In the genomic region with DNA sequence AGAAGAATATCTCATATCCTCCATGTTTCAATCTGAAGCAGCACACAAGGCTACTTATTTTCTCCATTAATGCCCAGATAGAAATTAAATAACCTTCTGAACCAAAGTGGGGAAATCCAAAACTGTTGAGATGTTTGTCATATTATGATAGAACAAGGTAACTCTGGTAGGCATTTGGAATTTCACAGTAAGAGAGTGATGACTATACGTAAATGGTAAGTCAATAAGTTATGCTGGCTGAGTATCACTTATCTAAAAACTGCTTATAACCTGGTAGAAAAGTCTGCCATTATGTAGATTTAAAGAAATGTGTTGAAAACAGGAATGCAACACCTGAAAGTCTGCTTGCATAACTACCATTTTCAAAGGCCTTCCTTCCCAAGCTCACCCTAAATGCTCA, we compare ENCODE assay signal across 26 cellular contexts. TPM values are rescaled to one million over a fixed set of nuclear protein-coding genes. Genes with fewer than 3 reads are reported as not detected.
DNase-seq lines count a peak whose midpoint lies in the region; FAIRE-seq and TF ChIP-seq lines count a peak whose summit lies in the region.
"Had no signal": no experiment of that assay in that cellular context is flagged by ENCODE, and none has a peak within 500 bp of the region (broad histone marks: within the 10 kb centered on the region; RNA-seq: fewer than 3 reads in every experiment).

No MANE protein-coding gene starts in this region.

- H3K79me1 ChIP-seq in mesendoderm (ENCODE audit: low read length) = no peaks in the 10 kb centered on the region

- no peak overlapping the region for H3K56ac ChIP-seq in mesendoderm (ENCODE audit: low read length)

- H3K27ac ChIP-seq in endodermal cell (ENCODE audit: low read depth, low read length) = no peak overlapping the region
- H3K27ac ChIP-seq in mesendoderm (ENCODE audit: low read depth, low read length) = no peak overlapping the region
- no peak overlapping the region for H3K27ac ChIP-seq in SK-N-SH (ENCODE audit: low read depth in 2 of 2, low read length in 1 of 2)
- H3K27ac ChIP-seq: A549; BLaER1 treated with 17β-estradiol and CSF1 and Interleukin-3, amounts not matched to agents 10 nM and 100 nM had no signal

- H3K4me1 ChIP-seq in endodermal cell (ENCODE audit: control insufficient read depth, insufficient read depth, low read length) (no peaks in the 10 kb centered on the region), mesendoderm (ENCODE audit: control insufficient read depth, low read depth, low read length) (peaks cover 3% of the 10 kb centered on the region), SK-N-SH (ENCODE audit: control insufficient read depth in 1 of 2, insufficient read depth in 2 of 2, low read depth in 1 of 2, low read length in 1 of 2) (peaks cover 0 to 6% of the 10 kb centered on the region in 2 experiments; a peak in 2 of 4 replicates)
- H3K4me1 ChIP-seq: BE2C; BLaER1 treated with 17β-estradiol and CSF1 and Interleukin-3, amounts not matched to agents 10 nM and 100 nM had no signal

- H3K4me3 ChIP-seq in endodermal cell (ENCODE audit: low read length) = no peak overlapping the region
- H3K4me3 ChIP-seq in mesendoderm (ENCODE audit: low read length) = no peak overlapping the region
- H3K4me3 ChIP-seq in SK-N-SH (ENCODE audit: low read depth in 2 of 2, low read length in 1 of 2) = no peak overlapping the region
- no peak overlapping the region for H3K4me3 ChIP-seq in MG63
- H3K4me3 ChIP-seq: A549; BLaER1 treated with 17β-estradiol and CSF1 and Interleukin-3, amounts not matched to agents 10 nM and 100 nM; GM12878 had no signal

- H3K9me2 ChIP-seq in SK-N-SH = no peaks in the 10 kb centered on the region

- no peaks in the 10 kb centered on the region for H3K9me3 ChIP-seq in endodermal cell (ENCODE audit: control insufficient read depth, low read length)
- H3K9me3 ChIP-seq in SK-N-SH = no peaks in the 10 kb centered on the region
- no peaks in the 10 kb centered on the region for H3K9me3 ChIP-seq in MG63
- H3K9me3 ChIP-seq: A549, BE2C had no signal

- no peak overlapping the region for H3K9ac ChIP-seq in endodermal cell (ENCODE audit: extremely low read depth, low read length, poor library complexity, severe bottlenecking)
- no peak overlapping the region for H3K9ac ChIP-seq in mesendoderm (ENCODE audit: low read length)
- no peak overlapping the region for H3K9ac ChIP-seq in SK-N-SH
- H3K9ac ChIP-seq: BLaER1 treated with 17β-estradiol and CSF1 and Interleukin-3, amounts not matched to agents 10 nM and 100 nM had no signal

- no peak overlapping the region for H2BK120ac ChIP-seq in mesendoderm (ENCODE audit: low read depth, low read length)

- TF ChIP-seq CTCF in endodermal cell (conservative IDR thresholded peaks at IDR 0.05) (no peak), SK-N-SH (IDR thresholded peaks at IDR 0.05) (no peak)

- no peak for TF ChIP-seq POLR2A in H54 (IDR thresholded peaks at IDR 0.05; ENCODE audit: low read depth, low read length)

- no peaks in the 10 kb centered on the region for H3K27me3 Mint-ChIP-seq in endodermal cell (ENCODE audit: insufficient read depth)
- H3K27me3 Mint-ChIP-seq: CD4-positive, alpha-beta T cell; CD8-positive, alpha-beta memory T cell had no signal

- peak overlapping the region; percentile 24 for H3K27ac Mint-ChIP-seq in endodermal cell
- H3K27ac Mint-ChIP-seq: CD14-positive monocyte; CD4-positive, alpha-beta T cell; CD8-positive, alpha-beta memory T cell had no signal

- no peak overlapping the region for H2BK15ac ChIP-seq in mesendoderm (replicated peaks; ENCODE audit: low read depth)

- FAIRE-seq in GM18507 (lab: Jason Lieb, UNC) (peak; percentile 33), H54 (lab: Jason Lieb, UNC) (peak; percentile 92)
- FAIRE-seq: A549, D721Med, GM12878 had no signal

- H4K5ac ChIP-seq in mesendoderm (ENCODE audit: low read length) = no peak overlapping the region

- H3F3A ChIP-seq in SK-N-SH (replicated peaks; ENCODE audit: insufficient read depth) = peaks cover 25% of the 10 kb centered on the region

- H3K4me2 ChIP-seq in mesendoderm (ENCODE audit: low read length) (no peak overlapping the region), SK-N-SH (no peak overlapping the region)
- H3K4me2 ChIP-seq: A549; BLaER1 treated with 17β-estradiol and CSF1 and Interleukin-3, amounts not matched to agents 10 nM and 100 nM had no signal

- H3K9me3 Mint-ChIP-seq in endodermal cell = no peaks in the 10 kb centered on the region
- H3K9me3 Mint-ChIP-seq: CD14-positive monocyte; CD4-positive, alpha-beta T cell; CD8-positive, alpha-beta memory T cell had no signal

- no peak for TF ChIP-seq EP300 in SK-N-SH (IDR thresholded peaks at IDR 0.05; ENCODE audit: borderline replicate concordance in 1 of 2, low read depth in 1 of 2, low read length in 1 of 2)

- no peak for TF ChIP-seq RAD21 in SK-N-SH (IDR thresholded peaks at IDR 0.05; ENCODE audit: low read length)

- no peak overlapping the region for H3K4me3 Mint-ChIP-seq in endodermal cell
- H3K4me3 Mint-ChIP-seq: CD14-positive monocyte; CD4-positive, alpha-beta T cell; CD8-positive, alpha-beta memory T cell had no signal

- H3K36me3 Mint-ChIP-seq in endodermal cell (ENCODE audit: low read depth) = peaks cover 16% of the 10 kb centered on the region

- H2AFZ ChIP-seq in SK-N-SH (ENCODE audit: low read depth) = no peak overlapping the region

- H3K27me3 ChIP-seq in endodermal cell (ENCODE audit: control insufficient read depth, insufficient read depth, low read length, poor library complexity, severe bottlenecking) (no peaks in the 10 kb centered on the region), mesendoderm (ENCODE audit: insufficient read depth, low read length, poor library complexity) (no peaks in the 10 kb centered on the region), SK-N-SH (ENCODE audit: insufficient read depth) (no peaks in the 10 kb centered on the region), MG63 (no peaks in the 10 kb centered on the region)
- H3K27me3 ChIP-seq: BE2C; BLaER1 treated with 17β-estradiol and CSF1 and Interleukin-3, amounts not matched to agents 10 nM and 100 nM had no signal

- no peak for DNase-seq in GM18507 (ENCODE audit: extremely low spot score, insufficient read length, low read depth)
- DNase-seq in H54 (ENCODE audit: insufficient read length, low spot score) = no peak
- DNase-seq in endodermal cell = no peak
- peak; percentile 26 for DNase-seq in mesendoderm
- no peak for DNase-seq in stimulated activated CD4-positive, alpha-beta T cell treated with anti-CD3 and anti-CD28 coated beads, Interleukin-1b, Interleukin-23, amount 100 ng/mL, for 48 hours
- DNase-seq in SK-N-SH = no peak
- DNase-seq in MG63 = no peak
- no peak for DNase-seq in SKM-1 (lab: John Stamatoyannopoulos, UW; ENCODE audit: unreplicated experiment)
- DNase-seq: 8988T; ACHN; AML-193; BE2C; CD4-positive, alpha-beta T cell; CD8-positive, alpha-beta memory T cell; DMS 273 treated with DMSO at 0.1 percent for 48 hours; DMS79; EL; GDM1; GOT3; H7; HCEC 1CT had no signal

- no peak overlapping the region for H2AK5ac ChIP-seq in mesendoderm (ENCODE audit: low read length)

- H3K18ac ChIP-seq in mesendoderm (ENCODE audit: low read length) = no peak overlapping the region

- H3K36me3 ChIP-seq in endodermal cell (ENCODE audit: control insufficient read depth, insufficient read depth, low read length) (peaks cover 39% of the 10 kb centered on the region), mesendoderm (ENCODE audit: control insufficient read depth, insufficient read depth, low read length) (no peaks in the 10 kb centered on the region), SK-N-SH (replicated peaks in 1 of 2; ENCODE audit: control insufficient read depth in 1 of 2, insufficient read depth in 2 of 2, low read length in 1 of 2) (peaks cover 45 to 49% of the 10 kb centered on the region in 2 experiments), MG63 (peaks cover 50% of the 10 kb centered on the region)

- WGBS in endodermal cell (ENCODE audit: insufficient coverage in 1 of 2, insufficient read length in 1 of 2), 2 experiments = 100% methylated on average over 1 of the region's 1 CpG
- no CpG with 5 or more reads among the region's 1 CpG for WGBS in mesendoderm (ENCODE audit: extremely low coverage, insufficient coverage, low lambda C conversion rate)
- 100% methylated on average over 1 of the region's 1 CpG for WGBS in SK-N-SH (ENCODE audit: low lambda C conversion rate)

- H3K79me2 ChIP-seq in mesendoderm (ENCODE audit: control insufficient read depth, insufficient read depth, low read length) = no peaks in the 10 kb centered on the region
- H3K79me2 ChIP-seq in SK-N-SH (ENCODE audit: insufficient read depth) = peaks cover 18% of the 10 kb centered on the region; the same call in 1 of the 2 replicates

- H4K20me1 ChIP-seq in SK-N-SH (ENCODE audit: insufficient read depth) = no peaks in the 10 kb centered on the region

- POLR2A ChIA-PET in SK-N-SH (lab: Yijun Ruan, JAX) = no interaction called here

- peaks cover 26% of the 10 kb centered on the region for H3K4me1 Mint-ChIP-seq in endodermal cell
- H3K4me1 Mint-ChIP-seq: CD14-positive monocyte; CD8-positive, alpha-beta memory T cell had no signal

- H4K8ac ChIP-seq in mesendoderm (ENCODE audit: low read depth, low read length) = no peak overlapping the region

- H3K4ac ChIP-seq in mesendoderm (ENCODE audit: low read depth, low read length) = no peak overlapping the region

- CTCF ChIA-PET in SK-N-SH (lab: Yijun Ruan, JAX) = no interaction called here

- no peak overlapping the region for H2BK5ac ChIP-seq in mesendoderm (ENCODE audit: low read length)

- H3K23ac ChIP-seq in mesendoderm (ENCODE audit: low read length) = no peak overlapping the region

TF ChIP-seq in SK-N-SH, 30 proteins besides CTCF, POLR2A, EP300 and RAD21 (continues in another document):
- TF ChIP-seq EZH2phosphoT487 (IDR thresholded peaks at IDR 0.05; ENCODE audit: borderline replicate concordance, low read depth) (no peak), RXRA (IDR thresholded peaks at IDR 0.05; ENCODE audit: borderline replicate concordance, low read depth) (no peak), TEAD4 (IDR thresholded peaks at IDR 0.05; ENCODE audit: borderline replicate concordance, insufficient read depth) (no peak), NRF1 (IDR thresholded peaks at IDR 0.05; ENCODE audit: low read depth, low read length) (no peak), FOXM1 (IDR thresholded peaks at IDR 0.05; ENCODE audit: low read depth) (no peak), CHD2 (IDR thresholded peaks at IDR 0.05; ENCODE audit: low read length, partially characterized antibody) (no peak), NFIC (IDR thresholded peaks at IDR 0.05; ENCODE audit: borderline replicate concordance) (no peak)

RNA-seq across cellular contexts. Expression of a gene that starts 17.2 kb away (rescaled TPM):
- 10 to 100 TPM; 17.3 to 18.6 TPM for total RNA-seq in endodermal cell
- polyA plus RNA-seq in endodermal cell (2013, experiment 1 of 2) = 4.2 TPM
- 4.1 TPM for polyA plus RNA-seq in endodermal cell (2013, experiment 2 of 2)
- 10.7 TPM for polyA plus RNA-seq in mesendoderm (2013, experiment 1 of 2)
- polyA plus RNA-seq in mesendoderm (2013, experiment 2 of 2) = 9.8 TPM
- polyA plus RNA-seq in SK-N-SH (2012; rRNA removed) = 7.5 and 13.2 TPM in 2 replicates
- polyA plus RNA-seq in SK-N-SH (2012; cell fraction: cytosol; rRNA removed) = 6.1 and 6.6 TPM in 2 replicates
- polyA plus RNA-seq in SK-N-SH (2012; cell fraction: nucleus; rRNA removed) = 23.0 and 26.6 TPM in 2 replicates
- 28.7 and 52.7 TPM in 2 replicates for total RNA-seq in MG63 (2014; rRNA removed; shearing (Covaris generic); ENCODE audit: low replicate concordance)
- polyA plus RNA-seq: CD8-positive, alpha-beta memory T cell had no signal
